ENCODE assay signal across 1 cellular context in the genomic region with DNA sequence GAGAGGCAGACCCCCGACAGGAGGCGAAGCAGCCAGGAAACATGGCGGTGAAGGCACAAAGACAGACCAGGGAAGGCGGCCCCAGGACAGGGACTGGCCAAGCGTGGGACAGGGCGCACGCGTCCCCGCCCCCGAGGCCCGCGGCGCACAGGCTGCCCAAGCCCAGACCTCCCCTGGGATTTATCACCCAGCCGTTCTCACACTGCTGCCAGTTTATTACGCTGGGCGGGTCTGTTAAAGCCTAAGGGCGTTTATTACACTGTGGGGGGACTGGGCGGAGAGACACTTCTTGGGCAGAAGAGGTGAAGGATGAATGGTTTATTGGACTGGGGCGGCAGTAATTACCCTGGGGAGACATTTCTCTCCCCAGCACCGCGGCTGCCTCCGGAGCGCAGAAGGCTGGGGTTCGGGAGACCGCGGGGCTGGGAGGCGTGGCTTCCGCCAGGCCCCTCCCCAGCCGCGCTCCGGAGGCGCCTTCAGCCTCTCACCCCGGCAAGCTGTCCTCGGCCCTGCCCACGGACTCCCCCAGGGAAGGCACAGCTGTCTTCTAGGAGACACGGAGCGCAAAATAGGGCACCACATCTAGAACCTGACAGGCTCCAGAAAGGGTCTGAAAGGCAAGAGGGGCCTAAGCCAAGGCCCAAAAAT.
TF ChIP-seq lines count a peak whose summit lies in the region.

No MANE protein-coding gene starts in this region.

TF ChIP-seq in SK-N-SH, 30 proteins besides CTCF, POLR2A, EP300 and RAD21 (continued from another document):
- TF ChIP-seq FOXJ3 (CRISPR knock-in tag; IDR thresholded peaks at IDR 0.05) (0 out of 2 replicates have a peak, but pooled peaks have one; percentile 53), MXI1 (IDR thresholded peaks at IDR 0.05; ENCODE audit: low read depth, low read length) (peak; percentile 88), NRF1 (IDR thresholded peaks at IDR 0.05; ENCODE audit: low read depth, low read length) (no peak), SMC3 (IDR thresholded peaks at IDR 0.05; ENCODE audit: low read depth, low read length) (peak; percentile 1; the same call in 1 of the 2 replicates), GABPA (IDR thresholded peaks at IDR 0.05; ENCODE audit: low read depth) (no peak)
- TF ChIP-seq, protein P1, sequence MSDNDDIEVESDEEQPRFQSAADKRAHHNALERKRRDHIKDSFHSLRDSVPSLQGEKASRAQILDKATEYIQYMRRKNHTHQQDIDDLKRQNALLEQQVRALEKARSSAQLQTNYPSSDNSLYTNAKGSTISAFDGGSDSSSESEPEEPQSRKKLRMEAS (IDR thresholded peaks at IDR 0.05; ENCODE audit: low read depth) = no peak
